ENCODE assay signal across 8 cellular contexts in the genomic region with DNA sequence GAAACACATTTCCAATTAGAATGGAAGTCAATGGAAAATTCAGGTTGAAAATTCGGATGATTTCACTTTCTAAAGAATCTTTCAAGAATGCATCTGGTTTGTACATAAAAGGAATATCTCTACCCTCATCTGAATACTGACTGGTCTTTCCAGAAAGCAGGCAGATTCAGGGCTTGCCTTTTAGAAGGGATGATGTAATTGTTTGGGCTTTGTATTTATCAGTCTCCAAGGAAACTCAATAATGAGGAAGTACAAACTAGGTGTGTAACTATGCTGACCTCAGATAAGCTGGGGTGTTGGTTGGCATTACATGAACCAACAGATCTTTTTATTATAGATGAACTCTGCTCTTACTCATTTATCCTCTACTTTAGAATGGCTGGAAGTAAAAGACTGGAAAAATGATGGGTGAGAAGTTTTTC. TPM values are rescaled to one million over a fixed set of nuclear protein-coding genes. Genes with fewer than 3 reads are reported as not detected.
DNase-seq lines count a peak whose midpoint lies in the region; ATAC-seq and TF ChIP-seq lines count a peak whose summit lies in the region.

No MANE protein-coding gene starts in this region.

- ATAC-seq in GM21381 (IDR thresholded peaks at IDR 0.05; ENCODE audit: unreplicated experiment): peak; percentile 85
- peak; percentile 79 for ATAC-seq in T-helper 17 cell

- H3K27me3 Mint-ChIP-seq in T-helper 17 cell: peaks cover 17% of the 10 kb centered on the region
- H3K27me3 Mint-ChIP-seq in activated CD4-positive, alpha-beta memory T cell treated with anti-CD3 and anti-CD28 coated beads, Interleukin-2, amount 10 ng/mL, durations not matched to agents 7 days and 5 days: no peaks in the 10 kb centered on the region

- peaks cover 4% of the 10 kb centered on the region for H3K4me1 Mint-ChIP-seq in T-helper 17 cell
- no peaks in the 10 kb centered on the region for H3K4me1 Mint-ChIP-seq in activated CD4-positive, alpha-beta memory T cell treated with anti-CD3 and anti-CD28 coated beads, Interleukin-2, amount 10 ng/mL, durations not matched to agents 7 days and 5 days

- no peaks in the 10 kb centered on the region for H3K36me3 Mint-ChIP-seq in T-helper 17 cell (ENCODE audit: low read depth)
- H3K36me3 Mint-ChIP-seq in activated CD4-positive, alpha-beta memory T cell treated with anti-CD3 and anti-CD28 coated beads, Interleukin-2, amount 10 ng/mL, durations not matched to agents 7 days and 5 days (ENCODE audit: low read depth): no peaks in the 10 kb centered on the region

- TF ChIP-seq CTCF in left ventricle myocardium inferior (IDR thresholded peaks at IDR 0.05; ENCODE audit: borderline replicate concordance) (no peak), spleen (IDR thresholded peaks at IDR 0.05 in 8 of 11, conservative IDR thresholded peaks at IDR 0.05 in 3 of 11) (no peak), WERI-Rb-1 (IDR thresholded peaks at IDR 0.05; ENCODE audit: low read depth, low read length) (no peak)

- H3K27me3 ChIP-seq in left ventricle myocardium inferior (ENCODE audit: low read depth) (no peaks in the 10 kb centered on the region), spleen (replicated peaks in 1 of 7) (no peaks in the 10 kb centered on the region), WERI-Rb-1 (ENCODE audit: insufficient read depth, low read depth, severe bottlenecking) (no peaks in the 10 kb centered on the region)

- no peak overlapping the region for H3K4me3 ChIP-seq in left ventricle myocardium inferior
- no peak overlapping the region for H3K4me3 ChIP-seq in spleen
- no peak overlapping the region for H3K4me3 ChIP-seq in WERI-Rb-1 (ENCODE audit: low read depth, low read length)

- H3K27ac ChIP-seq in left ventricle myocardium inferior (replicated peaks) (peak overlapping the region; percentile 87), spleen (peak overlapping the region in 6 of 8 donors; percentile 23 to 86 (median 79)), WERI-Rb-1 (no peak overlapping the region)

- no peaks in the 10 kb centered on the region for H3K9me3 Mint-ChIP-seq in activated CD4-positive, alpha-beta memory T cell treated with anti-CD3 and anti-CD28 coated beads, Interleukin-2, amount 10 ng/mL, durations not matched to agents 7 days and 5 days

- CTCF ChIA-PET in activated CD4-positive, alpha-beta memory T cell treated with anti-CD3 and anti-CD28 coated beads, Interleukin-2, amount 10 ng/mL, durations not matched to agents 7 days and 5 days (lab: Charles Lee): interaction anchor here (1.0 kb wide), 1 partner anchor 31 kb away, joined by 3 read pairs; no protein-coding TSS in a partner anchor

- DNase-seq in COR-L47 (lab: John Stamatoyannopoulos, UW) (peak; percentile 19), HPDE6-E6E7 (ENCODE audit: extremely low spot score) (peak; percentile 86), T-helper 17 cell (no peak), left ventricle myocardium inferior (no peak), spleen (no peak), WERI-Rb-1 (no peak)
- no peak for DNase-seq in activated CD4-positive, alpha-beta memory T cell treated with anti-CD3 and anti-CD28 coated beads, Interleukin-2, amount 10 ng/mL, durations not matched to agents 7 days and 5 days

- H3K36me3 ChIP-seq in left ventricle myocardium inferior: peaks cover 56% of the 10 kb centered on the region
- H3K36me3 ChIP-seq in spleen: peaks cover 0 to 89% (median 24%) of the 10 kb centered on the region in 6 donors
- peaks cover 67% of the 10 kb centered on the region for H3K36me3 ChIP-seq in WERI-Rb-1

- no peak for TF ChIP-seq POLR2A in spleen (IDR thresholded peaks at IDR 0.05)

- H3K27ac Mint-ChIP-seq in T-helper 17 cell: peak overlapping the region; percentile 56
- no peak overlapping the region for H3K27ac Mint-ChIP-seq in activated CD4-positive, alpha-beta memory T cell treated with anti-CD3 and anti-CD28 coated beads, Interleukin-2, amount 10 ng/mL, durations not matched to agents 7 days and 5 days

- intact Hi-C loops in left ventricle myocardium inferior (cut with micrococcal nuclease): no loop called here
- intact Hi-C loops in spleen (cut with DNase I; ENCODE audit: low total_unique reads): no loop called here

- H3K9me3 ChIP-seq in T-helper 17 cell (ENCODE audit: control insufficient read depth, low read length, poor library complexity, severe bottlenecking) (no peaks in the 10 kb centered on the region), left ventricle myocardium inferior (replicated peaks) (no peaks in the 10 kb centered on the region), spleen (no peaks in the 10 kb centered on the region), WERI-Rb-1 (ENCODE audit: severe bottlenecking) (no peaks in the 10 kb centered on the region)

- POLR2A ChIA-PET in activated CD4-positive, alpha-beta memory T cell treated with anti-CD3 and anti-CD28 coated beads, Interleukin-2, amount 10 ng/mL, durations not matched to agents 7 days and 5 days (lab: Charles Lee): no interaction called here

- no peak overlapping the region for H3K4me3 Mint-ChIP-seq in T-helper 17 cell
- H3K4me3 Mint-ChIP-seq in activated CD4-positive, alpha-beta memory T cell treated with anti-CD3 and anti-CD28 coated beads, Interleukin-2, amount 10 ng/mL, durations not matched to agents 7 days and 5 days: no peak overlapping the region

- peaks cover 84% of the 10 kb centered on the region for H3K4me1 ChIP-seq in left ventricle myocardium inferior
- peaks cover 19 to 63% (median 38%) of the 10 kb centered on the region in 6 donors for H3K4me1 ChIP-seq in spleen

- 60 to 78% (median 66%) methylated on average over 1 of the region's 1 CpG for WGBS in spleen, 5 donors

RNA-seq across cellular contexts. Expression of a gene that starts 24.1 kb away (rescaled TPM):
- total RNA-seq in T-helper 17 cell (10 to 100 TPM in 1 of 2 donors, 1 to 10 TPM in 1; 8.3 to 44.4 TPM), left ventricle myocardium inferior (358 TPM), spleen (100 to 1,000 TPM; 101 to 225 (median 176) TPM)
- 100 to 1,000 TPM; 159 to 184 (median 160) TPM for polyA plus RNA-seq in spleen
- 10 to 100 TPM; 22.8 TPM for total RNA-seq in activated CD4-positive, alpha-beta memory T cell treated with anti-CD3 and anti-CD28 coated beads, Interleukin-2, amount 10 ng/mL, durations not matched to agents 7 days and 5 days

Comparison
In these comparisons a context has a peak if more than half of its experiments do, and no peak if none do; other contexts are left out.
1. DNase-seq: peak in COR-L47 (single experiment) and HPDE6-E6E7 (single experiment); none in T-helper 17 cell (0 of 3), left ventricle myocardium inferior (single experiment), spleen (single experiment), WERI-Rb-1 (single experiment) and activated CD4-positive, alpha-beta memory T cell treated with anti-CD3 and anti-CD28 coated beads, Interleukin-2, amount 10 ng/mL, durations not matched to agents 7 days and 5 days (single experiment).